1 cellular context compared by ENCODE assay signal in the genomic region with DNA sequence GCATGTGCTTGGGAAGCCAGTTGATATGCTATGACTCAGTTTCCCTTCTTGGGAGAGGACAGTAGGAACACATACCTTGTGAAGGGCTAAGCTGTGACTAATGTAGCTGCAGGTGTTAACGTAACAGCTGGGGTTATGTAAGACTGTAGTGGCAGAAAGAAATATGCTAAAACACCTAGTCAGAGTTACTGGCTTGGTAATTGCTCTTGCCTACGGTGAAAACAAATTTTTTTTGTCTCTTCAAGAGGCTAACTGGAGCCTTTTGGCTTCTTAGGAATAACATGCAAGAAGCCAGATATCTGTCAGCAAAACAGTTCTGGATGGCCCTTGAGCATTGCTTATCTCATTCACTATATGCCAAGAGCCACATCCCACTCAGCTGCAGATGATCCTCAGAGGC.
TF ChIP-seq lines count a peak whose summit lies in the region.

No MANE protein-coding gene starts in this region.

TF ChIP-seq in H1, 55 proteins besides CTCF, POLR2A, EP300 and RAD21 (continued from another document):
- TF ChIP-seq SP4 (IDR thresholded peaks at IDR 0.05; ENCODE audit: low read length) (no peak), CBX8 (IDR thresholded peaks at IDR 0.05; ENCODE audit: borderline replicate concordance, low read depth, low read length) (no peak), YY1 (IDR thresholded peaks at IDR 0.05; ENCODE audit: low read depth, low read length) (no peak), MAFK (IDR thresholded peaks at IDR 0.05; ENCODE audit: low read depth, low read length) (no peak), TAF7 (optimal IDR thresholded peaks at IDR 0.05; ENCODE audit: borderline replicate concordance, low read depth, low read length) (no peak)
